ENCODE assay signal across 32 cellular contexts in the genomic region with DNA sequence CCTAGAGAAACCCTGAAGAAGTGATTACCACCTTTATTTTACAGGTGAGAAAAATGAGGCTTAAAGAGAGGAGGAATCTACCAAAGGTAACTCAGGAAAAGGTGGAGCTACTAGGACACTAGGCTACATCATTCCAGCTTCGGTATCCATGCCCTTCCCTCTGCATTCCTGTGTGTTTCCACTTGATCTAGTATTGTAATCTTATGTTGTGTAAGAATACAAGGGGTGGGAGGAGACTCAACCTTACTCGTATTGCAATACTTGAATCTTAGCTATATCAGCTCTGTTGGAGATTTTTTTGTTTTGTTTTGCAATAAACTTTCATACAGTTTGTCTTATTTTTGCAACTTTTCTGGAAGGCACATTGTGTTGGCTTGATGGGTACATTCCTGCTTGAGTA.
"Had no signal": no experiment of that assay in that cellular context is flagged by ENCODE, and none has a peak within 500 bp of the region (broad histone marks: within the 10 kb centered on the region; RNA-seq: fewer than 3 reads in every experiment).

No MANE protein-coding gene starts in this region.

- H3K9me3 ChIP-seq: adrenal gland, body of pancreas, breast epithelium had no signal

- H3K36me3 ChIP-seq: adrenal gland, brain microvascular endothelial cell, breast epithelium had no signal

- DNase-seq: activated B cell treated with CpG ODN at 0.5 μM for 24 hours; activated CD4-positive, alpha-beta memory T cell treated with anti-CD3 and anti-CD28 coated beads for 36 hours; activated CD4-positive, alpha-beta T cell treated with anti-CD3 and anti-CD28 coated beads for 4 hours; activated CD4-positive, alpha-beta T cell treated with anti-CD3 and anti-CD28 coated beads, Interleukin-2, amount 10 ng/mL, durations not matched to agents 24 days and 14 days; activated CD4-positive, alpha-beta T cell treated with anti-CD3 and anti-CD28 coated beads, Interleukin-2, amount 50 U/mL, for 1 hour; activated CD4-positive, alpha-beta T cell treated with anti-CD3 and anti-CD28 coated beads, Interleukin-2, amount 50 U/mL, for 4 hours; activated CD4-positive, CD25-positive, alpha-beta regulatory T cell treated with anti-CD3 and anti-CD28 coated beads, Interleukin-2, amount 50 U/mL, for 72 hours; activated CD8-positive, alpha-beta memory T cell treated with anti-CD3 and anti-CD28 coated beads, Interleukin-2, amount 50 U/mL, for 4 hours; activated CD8-positive, alpha-beta T cell treated with anti-CD3 and anti-CD28 coated beads for 36 hours; activated effector memory CD4-positive, alpha-beta T cell treated with anti-CD3 and anti-CD28 coated beads, Interleukin-2, amount 50 U/mL, for 16 hours; activated gamma-delta T cell treated with Interleukin-2 at 50 U/mL for 16 hours; activated naive CD4-positive, alpha-beta T cell; activated naive CD4-positive, alpha-beta T cell treated with anti-CD3 and anti-CD28 coated beads for 36 hours; activated naive CD4-positive, alpha-beta T cell treated with anti-CD3 and anti-CD28 coated beads, Interleukin-2, amount 50 U/mL, for 16 hours; activated naive CD8-positive, alpha-beta T cell treated with anti-CD3 and anti-CD28 coated beads for 36 hours; activated T-cell treated with anti-CD3 and anti-CD28 coated beads for 4 hours; activated T-cell treated with anti-CD3 and anti-CD28 coated beads, Interleukin-2, amount 50 U/mL, for 1 hour; activated T-cell treated with anti-CD3 and anti-CD28 coated beads, Interleukin-2, amount 50 U/mL, for 4 hours; activated T-cell treated with anti-CD3 and anti-CD28 coated beads, Interleukin-2, amount 50 U/mL, for 72 hours; adrenal gland; amniotic stem cell; aorta; body of pancreas; brain microvascular endothelial cell; central memory CD4-positive, alpha-beta T cell; T-helper 1 cell; T-helper 2 cell; T-helper 9 cell had no signal

- H3K4me3 ChIP-seq: adrenal gland, body of pancreas, breast epithelium had no signal

- ATAC-seq: activated CD8-positive, alpha-beta T cell treated with anti-CD3 and anti-CD28 coated beads for 36 hours; activated naive CD4-positive, alpha-beta T cell treated with anti-CD3 and anti-CD28 coated beads, Interleukin-2, amount 50 U/mL, for 72 hours; activated T-cell treated with anti-CD3 and anti-CD28 coated beads, Interleukin-2, amount 50 U/mL, for 4 hours; activated T-cell treated with anti-CD3 and anti-CD28 coated beads, Interleukin-2, amount 50 U/mL, for 72 hours; activated T-helper 17 cell treated with anti-CD3 and anti-CD28 coated beads, Interleukin-2, amount 50 U/mL, for 72 hours; body of pancreas had no signal

- H3K27ac ChIP-seq: adrenal gland, body of pancreas, brain microvascular endothelial cell, breast epithelium, VCaP had no signal

- H3K4me1 ChIP-seq: adrenal gland, body of pancreas, breast epithelium had no signal

- H3K27me3 ChIP-seq: adrenal gland, body of pancreas, brain microvascular endothelial cell, breast epithelium had no signal
